In genomic region chr1:36307601-36308330, GRCh38 we compare ENCODE assay signal across 8 cellular contexts. TPM values are rescaled to one million over a fixed set of nuclear protein-coding genes. Genes with fewer than 3 reads are reported as not detected.
DNase-seq lines count a peak whose midpoint lies in the region; TF ChIP-seq lines count a peak whose summit lies in the region.

No MANE protein-coding gene starts in this region.

- H4K20me1 ChIP-seq in mammary epithelial cell (ENCODE audit: insufficient read depth, low read length), result no peaks in the 10 kb centered on the region

- TF ChIP-seq CTCF in AG10803 (conservative IDR thresholded peaks at IDR 0.05; ENCODE audit: low read length) (no peak), mammary epithelial cell (conservative IDR thresholded peaks at IDR 0.05 in 1 of 2, IDR thresholded peaks at IDR 0.05 in 1 of 2; ENCODE audit: extremely low read depth in 1 of 2, insufficient read depth in 1 of 2, low read depth in 1 of 2, low read length in 2 of 2) (no peak)

- 94% methylated on average over 7 of the region's 10 CpGs for WGBS in mammary epithelial cell (ENCODE audit: low coverage, missing lambda C conversion rate)

- no peaks in the 10 kb centered on the region for H3K9me3 ChIP-seq in HUES48 (ENCODE audit: control insufficient read depth, insufficient read depth, low read length)
- no peaks in the 10 kb centered on the region for H3K9me3 ChIP-seq in mammary epithelial cell (replicated peaks; ENCODE audit: insufficient read depth, low read length)
- no peaks in the 10 kb centered on the region for H3K9me3 ChIP-seq in muscle layer of colon (ENCODE audit: low read length)

- in situ Hi-C loops in mammary epithelial cell (cut with MboI; ENCODE audit: low sequenced_read_pairs in 2 of 2), result no loop called here

- H3K4me1 ChIP-seq in HUES48 (ENCODE audit: control insufficient read depth, insufficient read depth, low read length) (no peaks in the 10 kb centered on the region), mammary epithelial cell (ENCODE audit: insufficient read depth, low read length) (peaks cover 22% of the 10 kb centered on the region), muscle layer of colon (ENCODE audit: insufficient read depth, low read length) (peaks cover 7% of the 10 kb centered on the region)

- no peaks in the 10 kb centered on the region for H3K27me3 ChIP-seq in HUES48 (ENCODE audit: control insufficient read depth, insufficient read depth, low read length)
- H3K27me3 ChIP-seq in mammary epithelial cell (ENCODE audit: insufficient read depth, low read length), result no peaks in the 10 kb centered on the region
- H3K27me3 ChIP-seq in muscle layer of colon (ENCODE audit: control insufficient read depth in 1 of 2, insufficient read depth in 2 of 2, low read length in 2 of 2), result no peaks in the 10 kb centered on the region

- peak overlapping the region; percentile 84 for H3K4me3 ChIP-seq in AG10803 (ENCODE audit: low read length)
- H3K4me3 ChIP-seq in HUES48 (ENCODE audit: low read depth, low read length), result peak overlapping the region; percentile 91
- H3K4me3 ChIP-seq in mammary epithelial cell (replicated peaks in 1 of 3; ENCODE audit: insufficient read depth in 1 of 3, low read depth in 2 of 3, low read length in 3 of 3), result peak overlapping the region; percentile 41 to 85 (median 59)
- H3K4me3 ChIP-seq in muscle layer of colon (ENCODE audit: low read depth in 1 of 2, low read length in 2 of 2), result peak overlapping the region in 1 of 2 donors; percentile 75

- H3K9ac ChIP-seq in HUES48 (ENCODE audit: low read depth, low read length) (no peak overlapping the region), mammary epithelial cell (ENCODE audit: insufficient read depth, low read length) (no peak overlapping the region), muscle layer of colon (ENCODE audit: low read length) (peak overlapping the region; percentile 33)

- H3K4me2 ChIP-seq in mammary epithelial cell (ENCODE audit: insufficient read depth, low read depth, low read length), result peak overlapping the region; percentile 76

- no peak for DNase-seq in AG10803 (ENCODE audit: low read depth)
- DNase-seq in mammary epithelial cell, result no peak
- no peak for DNase-seq in NCI-H1092 treated with DMSO at 0.1 percent for 48 hours (lab: John Stamatoyannopoulos, UW)
- DNase-seq in NCI-H1417 (lab: John Stamatoyannopoulos, UW), result no peak
- DNase-seq in HuH-7 (ENCODE audit: low spot score), result no peak
- DNase-seq in COLO829 (ENCODE audit: low spot score), result no peak

- intact Hi-C loops in mammary epithelial cell (cut with micrococcal nuclease), result loop anchor here (2.0 kb wide), 1 partner anchor 15 kb away; the partner anchor contains the start of gene EVA1B

- CTCF ChIA-PET in mammary epithelial cell (lab: Charles Lee; ENCODE audit: low non-redundant PET), result no interaction called here

- H3K36me3 ChIP-seq in HUES48 (ENCODE audit: control insufficient read depth, insufficient read depth, low read length) (peaks cover 26% of the 10 kb centered on the region), mammary epithelial cell (ENCODE audit: insufficient read depth, low read length) (peaks cover 17% of the 10 kb centered on the region), muscle layer of colon (ENCODE audit: insufficient read depth, low read length) (peaks cover 9% of the 10 kb centered on the region)

- peaks cover 26% of the 10 kb centered on the region for H3K79me2 ChIP-seq in mammary epithelial cell (ENCODE audit: insufficient read depth, low read length)

- no peak overlapping the region for H2AFZ ChIP-seq in mammary epithelial cell (ENCODE audit: low read depth, low read length)

- dilution Hi-C loops in mammary epithelial cell (cut with HindIII; ENCODE audit: low sequenced_read_pairs), result no loop called here

- no TSS peak for BruUV-seq in mammary epithelial cell (replicated peaks; lab: Mats Ljungman, UMichigan)

- H3K27ac ChIP-seq in HUES48 (ENCODE audit: low read depth, low read length) (no peak overlapping the region), mammary epithelial cell (ENCODE audit: insufficient read depth, low read depth, low read length) (peak overlapping the region; percentile 11), muscle layer of colon (ENCODE audit: low read depth, low read length) (peak overlapping the region; percentile 44)

RNA-seq across cellular contexts. Expression of gene SH3D21, which starts 1.6 kb away (rescaled TPM):
- total RNA-seq in mammary epithelial cell, result 10 to 100 TPM in 1 of 2 donors, 1 to 10 TPM in 1; 7.8 to 26.0 TPM
- polyA plus RNA-seq in mammary epithelial cell, result 6.3 TPM
- 6.4 TPM for polyA minus RNA-seq in mammary epithelial cell

RNA-seq across cellular contexts. Expression of gene EVA1B, which starts 15.7 kb away (rescaled TPM):
- total RNA-seq in mammary epithelial cell, result 1 to 10 TPM; 9.2 to 10.0 TPM
- 1.9 TPM for polyA plus RNA-seq in mammary epithelial cell
- polyA minus RNA-seq in mammary epithelial cell, result not detected
